8 cellular contexts compared by ENCODE assay signal in the genomic region with DNA sequence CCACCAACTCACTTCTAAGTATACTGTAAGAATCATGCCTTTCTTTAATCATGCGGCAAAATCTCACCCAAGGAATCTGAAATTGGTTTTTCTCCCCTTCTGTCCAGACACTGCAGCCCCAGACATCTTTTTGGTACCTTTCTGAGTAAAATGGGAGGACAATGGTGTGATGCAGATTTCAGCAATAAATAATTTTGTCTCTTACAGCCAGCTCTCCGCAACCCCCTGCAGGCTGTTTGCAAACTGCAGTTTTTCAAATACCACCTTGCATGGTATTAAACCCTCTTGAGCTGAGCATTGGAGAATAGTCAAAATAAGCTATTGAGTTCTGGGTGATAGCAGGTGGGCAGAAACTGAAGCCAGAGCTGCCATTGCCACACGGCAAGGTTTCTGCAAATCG. TPM values are rescaled to one million over a fixed set of nuclear protein-coding genes. Genes with fewer than 3 reads are reported as not detected.
DNase-seq lines count a peak whose midpoint lies in the region; ATAC-seq, FAIRE-seq and TF ChIP-seq lines count a peak whose summit lies in the region.

No MANE protein-coding gene starts in this region.

- ATAC-seq in A549 (peak; percentile 82 to 86; a peak in 4 of 6 replicates), HG03280 (IDR thresholded peaks at IDR 0.05; ENCODE audit: unreplicated experiment) (no peak)

- no peak for TF ChIP-seq POLR2A in A549 (IDR thresholded peaks at IDR 0.05; ENCODE audit: low read length)

- POLR2A ChIA-PET in A549 (lab: Yijun Ruan, JAX): no interaction called here

- H3K4me2 ChIP-seq in A549: no peak overlapping the region

- peak; percentile 65 to 73 for TF ChIP-seq RAD21 in A549 (conservative IDR thresholded peaks at IDR 0.05 in 1 of 2, IDR thresholded peaks at IDR 0.05 in 1 of 2)

- FAIRE-seq in A549 (lab: Jason Lieb, UNC): no peak

- H3K4me3 ChIP-seq in A549: no peak overlapping the region

- H3K9me3 ChIP-seq in A549: peaks cover 2% of the 10 kb centered on the region; the same call in 1 of the 3 replicates

- CTCF ChIA-PET in A549 (lab: Yijun Ruan, JAX): interaction anchor here (1.0 to 3.1 kb wide), 5 partner anchors 10 to 100 kb away, joined by 3 to 11 read pairs (median 3); partner anchors contain the start of gene GPR39

- H3K4me1 ChIP-seq in A549: no peaks in the 10 kb centered on the region

- no peak overlapping the region for H3K27ac ChIP-seq in A549

- WGBS in A549 (ENCODE audit: missing lambda C conversion rate): 91% methylated on average over 4 of the region's 4 CpGs

- no peak for TF ChIP-seq EP300 in A549 (IDR thresholded peaks at IDR 0.05)

- peak; percentile 54 for TF ChIP-seq CTCF in A549 (IDR thresholded peaks at IDR 0.05)

- DNase-seq in A549 (ENCODE audit: low read depth in 1 of 2, low spot score in 1 of 2): peak in 1 of 2 experiments; percentile 41
- DNase-seq in HCEC 1CT: peak; percentile 36
- DNase-seq in SW480 (ENCODE audit: low spot score): peak; percentile 17
- peak; percentile 55 for DNase-seq in iPS-NIHi7 (ENCODE audit: extremely low spot score)
- DNase-seq in NCI-H2081 (lab: John Stamatoyannopoulos, UW): no peak
- DNase-seq in activated effector memory CD4-positive, alpha-beta T cell treated with Interleukin-2 at 50 U/mL for 16 hours: no peak
- DNase-seq in activated naive CD4-positive, alpha-beta T cell treated with Interleukin-2 at 50 U/mL for 16 hours: no peak

TF ChIP-seq in A549, 52 proteins besides CTCF, POLR2A, EP300 and RAD21:
- no peak for TF ChIP-seq BHLHE40 (IDR thresholded peaks at IDR 0.05; ENCODE audit: low read depth, low read length)
- peak; percentile 59 for TF ChIP-seq SMC3 (IDR thresholded peaks at IDR 0.05)

RNA-seq across cellular contexts. Expression of gene GPR39, which starts 32.2 kb away (rescaled TPM):
- polyA plus RNA-seq in A549 (2011; rRNA removed) (11.8 and 14.4 TPM in 2 replicates), A549 (2017; fragmentation: RNase III; extraction: RNeasy Plus Mini Kit Qiagen cat#74134 plus additional on column Dnase treatment) (11.3 to 13.3 TPM (median 12.1 TPM) in 3 replicates)
- 17.4 and 26.0 TPM in 2 replicates for polyA plus RNA-seq in A549 (2012; cell fraction: cytosol; rRNA removed)
- polyA plus RNA-seq in A549 (2012; cell fraction: nucleus; rRNA removed): 41.1 and 67.7 TPM in 2 replicates
- 87.3 and 92.5 TPM in 2 replicates for polyA minus RNA-seq in A549 (2011; rRNA and poly(A)+ RNA removed)

Comparison
In these comparisons a context has a peak if more than half of its experiments do, and no peak if none do; other contexts are left out.
1. DNase-seq: peak in HCEC 1CT (single experiment), SW480 (single experiment) and iPS-NIHi7 (single experiment); none in NCI-H2081 (0 of 2), activated effector memory CD4-positive, alpha-beta T cell treated with Interleukin-2 at 50 U/mL for 16 hours (single experiment) and activated naive CD4-positive, alpha-beta T cell treated with Interleukin-2 at 50 U/mL for 16 hours (single experiment).